8 cellular contexts compared by ENCODE assay signal in genomic region chrX:118536687-118537461, GRCh38. TPM values are rescaled to one million over a fixed set of nuclear protein-coding genes. Genes with fewer than 3 reads are reported as not detected.
A peak's percentile ranks its signal among the peaks of the same experiment; 100 is the strongest.
DNase-seq lines count a peak whose midpoint lies in the region; ATAC-seq and TF ChIP-seq lines count a peak whose summit lies in the region.

No MANE protein-coding gene starts in this region.

- peaks cover 4% of the 10 kb centered on the region; the same call in 1 of the 2 replicates for H4K20me1 ChIP-seq in DOHH2 (ENCODE audit: control insufficient read depth, insufficient read depth, low read depth, low read length)

- H3F3A ChIP-seq in DOHH2 (ENCODE audit: control insufficient read depth, insufficient read depth), result no peaks in the 10 kb centered on the region

- H3K4me1 Mint-ChIP-seq in T-helper 17 cell, result peaks cover 30% of the 10 kb centered on the region
- peaks cover 22 to 84% (median 62%) of the 10 kb centered on the region in 4 donors for H3K4me1 Mint-ChIP-seq in naive thymus-derived CD8-positive, alpha-beta T cell

- H3K9me3 ChIP-seq in DOHH2 (ENCODE audit: control insufficient read depth, insufficient read depth, low read length), result no peaks in the 10 kb centered on the region
- H3K9me3 ChIP-seq in T-helper 17 cell (ENCODE audit: control insufficient read depth, low read length, poor library complexity, severe bottlenecking), result no peaks in the 10 kb centered on the region

- peaks cover 2% of the 10 kb centered on the region for H3K36me3 Mint-ChIP-seq in T-helper 17 cell (ENCODE audit: low read depth)
- peaks cover 0 to 5% (median 0%) of the 10 kb centered on the region in 3 donors for H3K36me3 Mint-ChIP-seq in naive thymus-derived CD8-positive, alpha-beta T cell

- no peaks in the 10 kb centered on the region for H3K27me3 Mint-ChIP-seq in T-helper 17 cell
- no peaks in the 10 kb centered on the region for H3K27me3 Mint-ChIP-seq in naive thymus-derived CD8-positive, alpha-beta T cell

- H3K9me3 Mint-ChIP-seq in naive thymus-derived CD8-positive, alpha-beta T cell, result no peaks in the 10 kb centered on the region

- H3K27ac ChIP-seq in DOHH2 (ENCODE audit: low read depth, low read length), result 0 out of 2 replicates have a peak overlapping the region, but pooled peaks have one; percentile 2

- H3K4me3 ChIP-seq in DOHH2 (ENCODE audit: low read length), result peak overlapping the region; percentile 42

- H3K27me3 ChIP-seq in DOHH2 (ENCODE audit: control insufficient read depth, low read length), result no peaks in the 10 kb centered on the region

- peak overlapping the region; percentile 90 for H3K27ac Mint-ChIP-seq in T-helper 17 cell
- peak overlapping the region; percentile 56 to 94 (median 84) for H3K27ac Mint-ChIP-seq in naive thymus-derived CD8-positive, alpha-beta T cell

- H3K4me3 Mint-ChIP-seq in T-helper 17 cell, result peak overlapping the region; percentile 72
- peak overlapping the region; percentile 27 to 84 (median 69) for H3K4me3 Mint-ChIP-seq in naive thymus-derived CD8-positive, alpha-beta T cell

- ATAC-seq in GM19467 (IDR thresholded peaks at IDR 0.05; ENCODE audit: unreplicated experiment) (peak; percentile 59), HG03442 (IDR thresholded peaks at IDR 0.05; ENCODE audit: unreplicated experiment) (peak; percentile 47), T-helper 17 cell (peak; percentile 87)
- peak; percentile 84 to 88 for ATAC-seq in naive thymus-derived CD8-positive, alpha-beta T cell

- DNase-seq in T-helper 17 cell (peak in 2 of 3 donors; percentile 21 to 24), SW480 (ENCODE audit: low spot score) (no peak), SHP77 treated with DMSO at 0.1 percent for 48 hours (lab: John Stamatoyannopoulos, UW) (no peak)
- DNase-seq in central memory CD4-positive, alpha-beta T cell, result peak; percentile 45
- peak in 9 of 10 donors; percentile 16 to 60 (median 35) for DNase-seq in naive thymus-derived CD8-positive, alpha-beta T cell

- peak; percentile 51 for TF ChIP-seq CTCF in DOHH2 (IDR thresholded peaks at IDR 0.05; ENCODE audit: low read depth, low read length, poor library complexity, severe bottlenecking)

- no peaks in the 10 kb centered on the region for H3K36me3 ChIP-seq in DOHH2 (ENCODE audit: control insufficient read depth, low read length)

- H3K4me2 ChIP-seq in DOHH2 (ENCODE audit: low read length), result peak overlapping the region; percentile 62

- H3K79me2 ChIP-seq in DOHH2 (ENCODE audit: control insufficient read depth, low read length), result peaks cover 26% of the 10 kb centered on the region

- peaks cover 23% of the 10 kb centered on the region for H3K4me1 ChIP-seq in DOHH2 (ENCODE audit: control insufficient read depth, low read length)

- no peaks in the 10 kb centered on the region for H3K9me2 ChIP-seq in DOHH2 (replicated peaks; ENCODE audit: control insufficient read depth, low read length)

- POLR2A ChIA-PET in naive thymus-derived CD8-positive, alpha-beta T cell (lab: Charles Lee), result interaction anchor here (11.2 kb wide), 1 partner anchor 41 kb away, joined by 121 read pairs; the partner anchor contains the start of gene DOCK11

RNA-seq across cellular contexts. Expression of gene DOCK11, which starts 41.3 kb away (rescaled TPM):
- 10 to 100 TPM; 86.3 to 92.6 TPM for total RNA-seq in T-helper 17 cell
- total RNA-seq in naive thymus-derived CD8-positive, alpha-beta T cell, result 100 to 1,000 TPM; 110 to 116 TPM
- 10 to 100 TPM; 20.9 to 26.6 (median 24.1) TPM for polyA plus RNA-seq in naive thymus-derived CD8-positive, alpha-beta T cell

Comparison
In these comparisons a context has a peak if more than half of its experiments do, and no peak if none do; other contexts are left out.
1. DNase-seq: peak in T-helper 17 cell (2 of 3), central memory CD4-positive, alpha-beta T cell (single experiment) and naive thymus-derived CD8-positive, alpha-beta T cell (9 of 10); none in SW480 (single experiment) and SHP77 treated with DMSO at 0.1 percent for 48 hours (single experiment).
2. Peak in every context shown above with its lines, with median percentiles within 50 percentile points of each other: ATAC-seq.